ENCODE assay signal across 1 cellular context in genomic region chr14:99576761-99577705, GRCh38.
TF ChIP-seq lines count a peak whose summit lies in the region.

No MANE protein-coding gene starts in this region.

TF ChIP-seq in HCT116, 20 proteins besides CTCF, POLR2A, EP300 and RAD21 (continued from another document):
- TF ChIP-seq REST (IDR thresholded peaks at IDR 0.05; ENCODE audit: low read depth), result no peak
- TF ChIP-seq TCF7L2 (IDR thresholded peaks at IDR 0.05; ENCODE audit: borderline replicate concordance, extremely low read depth, insufficient read depth, insufficient read length), result no peak
- no peak for TF ChIP-seq EZH2phosphoT487 (IDR thresholded peaks at IDR 0.05; ENCODE audit: borderline replicate concordance)
- TF ChIP-seq SP1 (IDR thresholded peaks at IDR 0.05; ENCODE audit: low read depth), result no peak
- TF ChIP-seq SRF (IDR thresholded peaks at IDR 0.05; ENCODE audit: low read depth), result no peak
- no peak for TF ChIP-seq ZBTB33 (IDR thresholded peaks at IDR 0.05; ENCODE audit: extremely low read depth, insufficient replicate concordance, low read length)
- TF ChIP-seq ELF1 (IDR thresholded peaks at IDR 0.05; ENCODE audit: borderline replicate concordance, low read depth), result no peak
- TF ChIP-seq, protein P1, sequence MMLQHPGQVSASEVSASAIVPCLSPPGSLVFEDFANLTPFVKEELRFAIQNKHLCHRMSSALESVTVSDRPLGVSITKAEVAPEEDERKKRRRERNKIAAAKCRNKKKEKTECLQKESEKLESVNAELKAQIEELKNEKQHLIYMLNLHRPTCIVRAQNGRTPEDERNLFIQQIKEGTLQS (IDR thresholded peaks at IDR 0.05), result no peak
